6 cellular contexts compared by ENCODE assay signal in the genomic region with DNA sequence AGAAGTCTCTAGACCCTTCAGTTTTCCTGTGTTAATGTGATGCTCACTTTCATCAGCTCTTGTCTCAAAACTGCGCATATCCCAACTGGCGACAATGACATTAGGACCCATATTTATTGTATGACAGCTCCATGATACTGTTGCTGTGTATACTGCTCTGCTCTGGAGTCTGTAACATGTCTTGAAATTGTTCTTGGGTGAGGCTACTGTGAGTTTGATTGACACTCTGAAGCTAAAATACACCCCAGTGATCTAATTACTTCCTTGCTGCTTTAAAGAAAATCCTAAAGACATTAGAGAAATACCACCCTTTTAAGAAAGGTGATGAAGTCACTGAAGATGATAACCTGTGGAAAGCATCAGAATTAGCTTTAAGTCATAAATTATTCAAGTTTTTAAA.
"Had no signal": no experiment of that assay in that cellular context is flagged by ENCODE, and none has a peak within 500 bp of the region (broad histone marks: within the 10 kb centered on the region; RNA-seq: fewer than 3 reads in every experiment).

No MANE protein-coding gene starts in this region.

- H3K9me3 ChIP-seq: HAP-1 had no signal

- DNase-seq: H7, KBM-7 had no signal

- H3K36me3 ChIP-seq: HAP-1 had no signal

- H3K9ac ChIP-seq: KMS-11 had no signal

- H2AFZ ChIP-seq: GM23338 had no signal

- H3K27ac ChIP-seq: HL-60, KMS-11 had no signal

- H3K4me3 ChIP-seq: GM23338, HAP-1 had no signal

- H3K4me2 ChIP-seq: GM23338, KMS-11 had no signal
